In genomic region chr5:149654893-149655505, GRCh38 we compare ENCODE assay signal across 2 cellular contexts.
TF ChIP-seq lines count a peak whose summit lies in the region.

No MANE protein-coding gene starts in this region.

TF ChIP-seq in GM12878, 131 proteins besides CTCF, POLR2A, EP300 and RAD21:
- TF ChIP-seq ATF7 (IDR thresholded peaks at IDR 0.05; ENCODE audit: low read depth): no peak
- no peak for TF ChIP-seq CUX1 (IDR thresholded peaks at IDR 0.05; ENCODE audit: insufficient replicate concordance, low read depth, low read length)
- TF ChIP-seq CBX3 (IDR thresholded peaks at IDR 0.05; ENCODE audit: borderline replicate concordance, low read depth): no peak
- TF ChIP-seq ZNF24 (IDR thresholded peaks at IDR 0.05): no peak
- TF ChIP-seq KLF5 (IDR thresholded peaks at IDR 0.05; ENCODE audit: partially characterized antibody): no peak
- TF ChIP-seq BHLHE40 (IDR thresholded peaks at IDR 0.05; ENCODE audit: borderline replicate concordance in 1 of 2, low read depth in 2 of 2, low read length in 1 of 2): no peak
- TF ChIP-seq POLR2AphosphoS5 (IDR thresholded peaks at IDR 0.05; ENCODE audit: low read length): no peak
- TF ChIP-seq FOXK2 (IDR thresholded peaks at IDR 0.05): no peak
- no peak for TF ChIP-seq HDGF (IDR thresholded peaks at IDR 0.05)
- TF ChIP-seq CEBPB (IDR thresholded peaks at IDR 0.05; ENCODE audit: borderline replicate concordance in 1 of 2, low read depth in 2 of 2, low read length in 2 of 2): no peak
- TF ChIP-seq PKNOX1 (IDR thresholded peaks at IDR 0.05): no peak
- no peak for TF ChIP-seq BCLAF1 (IDR thresholded peaks at IDR 0.05)
TF ChIP-seq in GM12878: peak in this region for 0.

TF ChIP-seq in HepG2, 621 proteins besides CTCF, POLR2A, EP300 and RAD21:
- TF ChIP-seq ZNF766 (CRISPR knock-in tag; IDR thresholded peaks at IDR 0.05; ENCODE audit: borderline replicate concordance) (no peak), ZFY (CRISPR knock-in tag; IDR thresholded peaks at IDR 0.05) (no peak), HNRNPL (IDR thresholded peaks at IDR 0.05; ENCODE audit: low read depth, low read length) (peak; percentile 89), MLLT10 (CRISPR knock-in tag; IDR thresholded peaks at IDR 0.05) (no peak), ZNF646 (CRISPR knock-in tag; IDR thresholded peaks at IDR 0.05) (peak; percentile 91), HNRNPLL (IDR thresholded peaks at IDR 0.05; ENCODE audit: low read depth, low read length, poor library complexity, severe bottlenecking) (peak; percentile 24), ZNF746 (CRISPR knock-in tag; IDR thresholded peaks at IDR 0.05) (no peak), POGZ (CRISPR knock-in tag; IDR thresholded peaks at IDR 0.05) (no peak), ZNF24 (IDR thresholded peaks at IDR 0.05) (no peak), ZNF567 (CRISPR knock-in tag; IDR thresholded peaks at IDR 0.05; ENCODE audit: borderline replicate concordance) (no peak), XRCC5 (optimal IDR thresholded peaks at IDR 0.05; ENCODE audit: low read length) (no peak), ZNF749 (CRISPR knock-in tag; IDR thresholded peaks at IDR 0.05; ENCODE audit: borderline replicate concordance) (no peak), ZNF414 (CRISPR knock-in tag; IDR thresholded peaks at IDR 0.05) (no peak)
- TF ChIP-seq, protein P1, sequence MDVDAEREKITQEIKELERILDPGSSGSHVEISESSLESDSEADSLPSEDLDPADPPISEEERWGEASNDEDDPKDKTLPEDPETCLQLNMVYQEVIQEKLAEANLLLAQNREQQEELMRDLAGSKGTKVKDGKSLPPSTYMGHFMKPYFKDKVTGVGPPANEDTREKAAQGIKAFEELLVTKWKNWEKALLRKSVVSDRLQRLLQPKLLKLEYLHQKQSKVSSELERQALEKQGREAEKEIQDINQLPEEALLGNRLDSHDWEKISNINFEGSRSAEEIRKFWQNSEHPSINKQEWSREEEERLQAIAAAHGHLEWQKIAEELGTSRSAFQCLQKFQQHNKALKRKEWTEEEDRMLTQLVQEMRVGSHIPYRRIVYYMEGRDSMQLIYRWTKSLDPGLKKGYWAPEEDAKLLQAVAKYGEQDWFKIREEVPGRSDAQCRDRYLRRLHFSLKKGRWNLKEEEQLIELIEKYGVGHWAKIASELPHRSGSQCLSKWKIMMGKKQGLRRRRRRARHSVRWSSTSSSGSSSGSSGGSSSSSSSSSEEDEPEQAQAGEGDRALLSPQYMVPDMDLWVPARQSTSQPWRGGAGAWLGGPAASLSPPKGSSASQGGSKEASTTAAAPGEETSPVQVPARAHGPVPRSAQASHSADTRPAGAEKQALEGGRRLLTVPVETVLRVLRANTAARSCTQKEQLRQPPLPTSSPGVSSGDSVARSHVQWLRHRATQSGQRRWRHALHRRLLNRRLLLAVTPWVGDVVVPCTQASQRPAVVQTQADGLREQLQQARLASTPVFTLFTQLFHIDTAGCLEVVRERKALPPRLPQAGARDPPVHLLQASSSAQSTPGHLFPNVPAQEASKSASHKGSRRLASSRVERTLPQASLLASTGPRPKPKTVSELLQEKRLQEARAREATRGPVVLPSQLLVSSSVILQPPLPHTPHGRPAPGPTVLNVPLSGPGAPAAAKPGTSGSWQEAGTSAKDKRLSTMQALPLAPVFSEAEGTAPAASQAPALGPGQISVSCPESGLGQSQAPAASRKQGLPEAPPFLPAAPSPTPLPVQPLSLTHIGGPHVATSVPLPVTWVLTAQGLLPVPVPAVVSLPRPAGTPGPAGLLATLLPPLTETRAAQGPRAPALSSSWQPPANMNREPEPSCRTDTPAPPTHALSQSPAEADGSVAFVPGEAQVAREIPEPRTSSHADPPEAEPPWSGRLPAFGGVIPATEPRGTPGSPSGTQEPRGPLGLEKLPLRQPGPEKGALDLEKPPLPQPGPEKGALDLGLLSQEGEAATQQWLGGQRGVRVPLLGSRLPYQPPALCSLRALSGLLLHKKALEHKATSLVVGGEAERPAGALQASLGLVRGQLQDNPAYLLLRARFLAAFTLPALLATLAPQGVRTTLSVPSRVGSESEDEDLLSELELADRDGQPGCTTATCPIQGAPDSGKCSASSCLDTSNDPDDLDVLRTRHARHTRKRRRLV (CRISPR knock-in tag; IDR thresholded peaks at IDR 0.05): no peak
- TF ChIP-seq, protein P2, sequence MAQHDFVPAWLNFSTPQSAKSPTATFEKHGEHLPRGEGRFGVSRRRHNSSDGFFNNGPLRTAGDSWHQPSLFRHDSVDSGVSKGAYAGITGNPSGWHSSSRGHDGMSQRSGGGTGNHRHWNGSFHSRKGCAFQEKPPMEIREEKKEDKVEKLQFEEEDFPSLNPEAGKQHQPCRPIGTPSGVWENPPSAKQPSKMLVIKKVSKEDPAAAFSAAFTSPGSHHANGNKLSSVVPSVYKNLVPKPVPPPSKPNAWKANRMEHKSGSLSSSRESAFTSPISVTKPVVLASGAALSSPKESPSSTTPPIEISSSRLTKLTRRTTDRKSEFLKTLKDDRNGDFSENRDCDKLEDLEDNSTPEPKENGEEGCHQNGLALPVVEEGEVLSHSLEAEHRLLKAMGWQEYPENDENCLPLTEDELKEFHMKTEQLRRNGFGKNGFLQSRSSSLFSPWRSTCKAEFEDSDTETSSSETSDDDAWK (CRISPR knock-in tag; IDR thresholded peaks at IDR 0.05): no peak
